In genomic region chr17:61583242-61583641, GRCh38 we compare ENCODE assay signal across 1 cellular context.
TF ChIP-seq lines count a peak whose summit lies in the region.

No MANE protein-coding gene starts in this region.

TF ChIP-seq in K562, 482 proteins besides CTCF, POLR2A, EP300 and RAD21 (continued from another document):
- TF ChIP-seq ZHX1 (conservative IDR thresholded peaks at IDR 0.05; ENCODE audit: low read length) (no peak), JUN (IDR thresholded peaks at IDR 0.05; ENCODE audit: borderline replicate concordance, low read depth, low read length) (peak; percentile 54; the same call in 1 of the 2 replicates), JUN (CRISPR knock-in tag; IDR thresholded peaks at IDR 0.05; ENCODE audit: borderline replicate concordance) (no peak), HIVEP1 (CRISPR knock-in tag; IDR thresholded peaks at IDR 0.05) (no peak), NR2C1 (IDR thresholded peaks at IDR 0.05) (no peak), NR2C1 (tag; IDR thresholded peaks at IDR 0.05) (no peak), JUND (IDR thresholded peaks at IDR 0.05; ENCODE audit: borderline replicate concordance, low read depth, low read length) (peak; percentile 84), JUND (tag; IDR thresholded peaks at IDR 0.05; ENCODE audit: borderline replicate concordance, low read depth, low read length) (peak; percentile 94), CXXC5 (CRISPR knock-in tag; IDR thresholded peaks at IDR 0.05) (no peak), ATF3 (IDR thresholded peaks at IDR 0.05) (peak; percentile 96), ATF3 (CRISPR knock-in tag; conservative IDR thresholded peaks at IDR 0.05) (no peak), ATF1 (CRISPR knock-in tag; IDR thresholded peaks at IDR 0.05) (no peak), ATF1 (tag; IDR thresholded peaks at IDR 0.05) (peak; percentile 48; the same call in 1 of the 2 replicates), BCLAF1 (IDR thresholded peaks at IDR 0.05; ENCODE audit: borderline replicate concordance in 1 of 2, control insufficient read depth in 1 of 2, low read depth in 2 of 2, low read length in 1 of 2) (peak in 1 of 2 experiments; percentile 59; a peak in 1 of 4 replicates), RNF2 (IDR thresholded peaks at IDR 0.05) (no peak), PHB2 (IDR thresholded peaks at IDR 0.05; ENCODE audit: low read depth) (no peak)
- TF ChIP-seq, protein P1, sequence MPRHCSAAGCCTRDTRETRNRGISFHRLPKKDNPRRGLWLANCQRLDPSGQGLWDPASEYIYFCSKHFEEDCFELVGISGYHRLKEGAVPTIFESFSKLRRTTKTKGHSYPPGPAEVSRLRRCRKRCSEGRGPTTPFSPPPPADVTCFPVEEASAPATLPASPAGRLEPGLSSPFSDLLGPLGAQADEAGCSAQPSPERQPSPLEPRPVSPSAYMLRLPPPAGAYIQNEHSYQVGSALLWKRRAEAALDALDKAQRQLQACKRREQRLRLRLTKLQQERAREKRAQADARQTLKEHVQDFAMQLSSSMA (CRISPR knock-in tag; IDR thresholded peaks at IDR 0.05), result no peak
- TF ChIP-seq, protein P2, sequence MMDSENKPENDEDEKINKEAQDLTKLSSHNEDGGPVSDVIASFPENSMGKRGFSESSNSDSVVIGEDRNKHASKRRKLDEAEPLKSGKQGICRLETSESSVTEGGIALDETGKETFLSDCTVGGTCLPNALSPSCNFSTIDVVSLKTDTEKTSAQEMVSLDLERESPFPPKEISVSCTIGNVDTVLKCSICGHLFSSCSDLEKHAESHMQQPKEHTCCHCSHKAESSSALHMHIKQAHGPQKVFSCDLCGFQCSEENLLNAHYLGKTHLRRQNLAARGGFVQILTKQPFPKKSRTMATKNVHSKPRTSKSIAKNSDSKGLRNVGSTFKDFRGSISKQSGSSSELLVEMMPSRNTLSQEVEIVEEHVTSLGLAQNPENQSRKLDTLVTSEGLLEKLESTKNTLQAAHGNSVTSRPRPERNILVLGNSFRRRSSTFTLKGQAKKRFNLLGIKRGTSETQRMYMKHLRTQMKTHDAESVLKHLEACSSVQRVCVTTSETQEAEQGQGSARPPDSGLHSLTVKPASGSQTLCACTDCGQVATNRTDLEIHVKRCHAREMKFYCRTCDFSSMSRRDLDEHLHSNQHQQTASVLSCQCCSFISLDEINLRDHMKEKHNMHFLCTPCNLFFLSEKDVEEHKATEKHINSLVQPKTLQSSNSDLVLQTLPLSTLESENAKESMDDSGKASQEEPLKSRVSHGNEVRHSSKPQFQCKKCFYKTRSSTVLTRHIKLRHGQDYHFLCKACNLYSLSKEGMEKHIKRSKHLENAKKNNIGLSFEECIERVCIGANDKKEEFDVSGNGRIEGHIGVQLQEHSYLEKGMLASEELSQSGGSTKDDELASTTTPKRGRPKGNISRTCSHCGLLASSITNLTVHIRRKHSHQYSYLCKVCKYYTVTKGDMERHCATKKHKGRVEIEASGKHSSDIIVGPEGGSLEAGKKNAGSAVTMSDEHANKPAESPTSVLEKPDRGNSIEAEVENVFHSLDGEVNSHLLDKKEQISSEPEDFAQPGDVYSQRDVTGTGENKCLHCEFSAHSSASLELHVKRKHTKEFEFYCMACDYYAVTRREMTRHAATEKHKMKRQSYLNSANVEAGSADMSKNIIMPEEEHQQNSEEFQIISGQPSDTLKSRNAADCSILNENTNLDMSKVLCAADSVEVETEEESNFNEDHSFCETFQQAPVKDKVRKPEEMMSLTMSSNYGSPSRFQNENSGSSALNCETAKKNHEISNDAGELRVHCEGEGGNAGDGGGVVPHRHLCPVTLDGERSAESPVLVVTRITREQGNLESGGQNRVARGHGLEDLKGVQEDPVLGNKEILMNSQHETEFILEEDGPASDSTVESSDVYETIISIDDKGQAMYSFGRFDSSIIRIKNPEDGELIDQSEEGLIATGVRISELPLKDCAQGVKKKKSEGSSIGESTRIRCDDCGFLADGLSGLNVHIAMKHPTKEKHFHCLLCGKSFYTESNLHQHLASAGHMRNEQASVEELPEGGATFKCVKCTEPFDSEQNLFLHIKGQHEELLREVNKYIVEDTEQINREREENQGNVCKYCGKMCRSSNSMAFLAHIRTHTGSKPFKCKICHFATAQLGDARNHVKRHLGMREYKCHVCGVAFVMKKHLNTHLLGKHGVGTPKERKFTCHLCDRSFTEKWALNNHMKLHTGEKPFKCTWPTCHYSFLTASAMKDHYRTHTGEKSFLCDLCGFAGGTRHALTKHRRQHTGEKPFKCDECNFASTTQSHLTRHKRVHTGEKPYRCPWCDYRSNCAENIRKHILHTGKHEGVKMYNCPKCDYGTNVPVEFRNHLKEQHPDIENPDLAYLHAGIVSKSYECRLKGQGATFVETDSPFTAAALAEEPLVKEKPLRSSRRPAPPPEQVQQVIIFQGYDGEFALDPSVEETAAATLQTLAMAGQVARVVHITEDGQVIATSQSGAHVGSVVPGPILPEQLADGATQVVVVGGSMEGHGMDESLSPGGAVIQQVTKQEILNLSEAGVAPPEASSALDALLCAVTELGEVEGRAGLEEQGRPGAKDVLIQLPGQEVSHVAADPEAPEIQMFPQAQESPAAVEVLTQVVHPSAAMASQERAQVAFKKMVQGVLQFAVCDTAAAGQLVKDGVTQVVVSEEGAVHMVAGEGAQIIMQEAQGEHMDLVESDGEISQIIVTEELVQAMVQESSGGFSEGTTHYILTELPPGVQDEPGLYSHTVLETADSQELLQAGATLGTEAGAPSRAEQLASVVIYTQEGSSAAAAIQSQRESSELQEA (IDR thresholded peaks at IDR 0.05; ENCODE audit: low read depth), result no peak
- TF ChIP-seq, protein P3, sequence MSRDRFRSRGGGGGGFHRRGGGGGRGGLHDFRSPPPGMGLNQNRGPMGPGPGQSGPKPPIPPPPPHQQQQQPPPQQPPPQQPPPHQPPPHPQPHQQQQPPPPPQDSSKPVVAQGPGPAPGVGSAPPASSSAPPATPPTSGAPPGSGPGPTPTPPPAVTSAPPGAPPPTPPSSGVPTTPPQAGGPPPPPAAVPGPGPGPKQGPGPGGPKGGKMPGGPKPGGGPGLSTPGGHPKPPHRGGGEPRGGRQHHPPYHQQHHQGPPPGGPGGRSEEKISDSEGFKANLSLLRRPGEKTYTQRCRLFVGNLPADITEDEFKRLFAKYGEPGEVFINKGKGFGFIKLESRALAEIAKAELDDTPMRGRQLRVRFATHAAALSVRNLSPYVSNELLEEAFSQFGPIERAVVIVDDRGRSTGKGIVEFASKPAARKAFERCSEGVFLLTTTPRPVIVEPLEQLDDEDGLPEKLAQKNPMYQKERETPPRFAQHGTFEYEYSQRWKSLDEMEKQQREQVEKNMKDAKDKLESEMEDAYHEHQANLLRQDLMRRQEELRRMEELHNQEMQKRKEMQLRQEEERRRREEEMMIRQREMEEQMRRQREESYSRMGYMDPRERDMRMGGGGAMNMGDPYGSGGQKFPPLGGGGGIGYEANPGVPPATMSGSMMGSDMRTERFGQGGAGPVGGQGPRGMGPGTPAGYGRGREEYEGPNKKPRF (IDR thresholded peaks at IDR 0.05; ENCODE audit: low read depth, low read length), result no peak
- TF ChIP-seq, protein P4, sequence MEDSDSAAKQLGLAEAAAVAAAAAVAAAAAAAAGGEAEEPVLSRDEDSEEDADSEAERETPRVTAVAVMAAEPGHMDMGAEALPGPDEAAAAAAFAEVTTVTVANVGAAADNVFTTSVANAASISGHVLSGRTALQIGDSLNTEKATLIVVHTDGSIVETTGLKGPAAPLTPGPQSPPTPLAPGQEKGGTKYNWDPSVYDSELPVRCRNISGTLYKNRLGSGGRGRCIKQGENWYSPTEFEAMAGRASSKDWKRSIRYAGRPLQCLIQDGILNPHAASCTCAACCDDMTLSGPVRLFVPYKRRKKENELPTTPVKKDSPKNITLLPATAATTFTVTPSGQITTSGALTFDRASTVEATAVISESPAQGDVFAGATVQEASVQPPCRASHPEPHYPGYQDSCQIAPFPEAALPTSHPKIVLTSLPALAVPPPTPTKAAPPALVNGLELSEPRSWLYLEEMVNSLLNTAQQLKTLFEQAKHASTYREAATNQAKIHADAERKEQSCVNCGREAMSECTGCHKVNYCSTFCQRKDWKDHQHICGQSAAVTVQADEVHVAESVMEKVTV (CRISPR knock-in tag; IDR thresholded peaks at IDR 0.05), result peak; percentile 32; the same call in 1 of the 2 replicates
